ENCODE assay signal across 8 cellular contexts in the genomic region with DNA sequence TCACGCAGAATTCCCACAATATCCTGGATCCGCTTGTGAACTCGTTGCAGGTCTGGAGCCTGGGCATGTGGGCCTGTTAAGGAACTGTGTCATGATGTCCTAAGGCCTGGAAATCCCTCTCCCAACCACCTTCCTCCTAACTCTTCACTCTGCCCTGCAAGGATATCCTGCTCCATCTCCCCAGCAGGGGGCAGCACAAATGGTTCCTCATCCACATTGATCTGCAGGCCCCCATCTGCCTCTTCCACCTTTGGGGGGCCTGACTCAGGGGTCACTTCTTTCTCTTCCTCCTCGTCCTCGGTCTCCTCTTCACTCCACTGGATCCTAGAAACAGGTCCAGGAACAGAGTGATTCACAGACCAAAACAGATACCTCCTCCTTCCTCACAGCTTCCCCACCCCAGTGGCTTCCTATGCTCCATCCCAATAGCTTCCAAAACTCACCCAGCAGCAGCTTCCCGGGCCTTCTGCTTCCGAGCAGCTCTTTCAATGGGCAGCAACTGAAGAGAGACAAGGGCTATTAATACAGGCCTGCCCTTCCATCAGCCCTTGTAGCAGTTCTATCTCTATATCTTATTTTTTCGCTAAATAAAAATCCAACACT. TPM values are rescaled to one million over a fixed set of nuclear protein-coding genes. Genes with fewer than 3 reads are reported as not detected.
DNase-seq lines count a peak whose midpoint lies in the region; ATAC-seq and TF ChIP-seq lines count a peak whose summit lies in the region.

No MANE protein-coding gene starts in this region.

- H3K27ac ChIP-seq in DND-41 (ENCODE audit: low read length) (no peak overlapping the region), WERI-Rb-1 (no peak overlapping the region), brain microvascular endothelial cell (no peak overlapping the region), right lobe of liver (no peak overlapping the region)

- H3K36me3 ChIP-seq in DND-41 (ENCODE audit: insufficient read depth, low read length), result peaks cover 77% of the 10 kb centered on the region
- H3K36me3 ChIP-seq in WERI-Rb-1, result peaks cover 78% of the 10 kb centered on the region
- peaks cover 63% of the 10 kb centered on the region for H3K36me3 ChIP-seq in brain microvascular endothelial cell (replicated peaks)
- H3K36me3 ChIP-seq in right lobe of liver, result peaks cover 0 to 69% (median 23%) of the 10 kb centered on the region in 4 donors

- ATAC-seq in DND-41 (ENCODE audit: insufficient read depth, low read depth), result peak; percentile 52
- peak; percentile 21 to 39 (median 24) for ATAC-seq in right lobe of liver
- ATAC-seq in stimulated activated effector memory CD8-positive, alpha-beta T cell treated with anti-CD3 and anti-CD28 coated beads, Interleukin-12 subunit alpha, Interleukin-12 subunit beta, amount 100 ng/mL, for 72 hours, result no peak
- ATAC-seq in GM18505 (IDR thresholded peaks at IDR 0.05; ENCODE audit: unreplicated experiment), result no peak

- H3K27me3 ChIP-seq in DND-41 (ENCODE audit: insufficient read depth, low read length, poor library complexity) (no peaks in the 10 kb centered on the region), WERI-Rb-1 (ENCODE audit: insufficient read depth, low read depth, severe bottlenecking) (no peaks in the 10 kb centered on the region), brain microvascular endothelial cell (replicated peaks) (no peaks in the 10 kb centered on the region), right lobe of liver (no peaks in the 10 kb centered on the region)

- H2AFZ ChIP-seq in DND-41 (ENCODE audit: low read depth, low read length), result no peak overlapping the region

- H3K9me3 ChIP-seq in DND-41 (ENCODE audit: insufficient read depth, low read length, severe bottlenecking) (no peaks in the 10 kb centered on the region), WERI-Rb-1 (ENCODE audit: severe bottlenecking) (no peaks in the 10 kb centered on the region), right lobe of liver (no peaks in the 10 kb centered on the region)

- peaks cover 21% of the 10 kb centered on the region for H4K20me1 ChIP-seq in DND-41 (ENCODE audit: insufficient read depth, low read length)

- no peaks in the 10 kb centered on the region for H3K9me3 Mint-ChIP-seq in stimulated activated effector memory CD8-positive, alpha-beta T cell treated with anti-CD3 and anti-CD28 coated beads, Interleukin-12 subunit alpha, Interleukin-12 subunit beta, amount 100 ng/mL, for 72 hours

- peaks cover 100% of the 10 kb centered on the region for H3K36me3 Mint-ChIP-seq in stimulated activated effector memory CD8-positive, alpha-beta T cell treated with anti-CD3 and anti-CD28 coated beads, Interleukin-12 subunit alpha, Interleukin-12 subunit beta, amount 100 ng/mL, for 72 hours

- in situ Hi-C loops in brain microvascular endothelial cell (cut with HindIII; ENCODE audit: low pct_ligation_motif_present, low sequenced_read_pairs), result no loop called here

- no peak overlapping the region for H3K4me3 ChIP-seq in DND-41 (ENCODE audit: low read depth in 1 of 2, low read length in 2 of 2)
- no peak overlapping the region for H3K4me3 ChIP-seq in WERI-Rb-1 (ENCODE audit: low read depth, low read length)
- H3K4me3 ChIP-seq in brain microvascular endothelial cell (ENCODE audit: low read depth, low read length), result no peak overlapping the region
- no peak overlapping the region for H3K4me3 ChIP-seq in right lobe of liver

- DNase-seq in DND-41, result peak; percentile 69
- peak; percentile 24 to 26 for DNase-seq in Kasumi-1 (lab: John Stamatoyannopoulos, UW)
- DNase-seq in WERI-Rb-1, result peak; percentile 67
- DNase-seq in brain microvascular endothelial cell, result no peak
- DNase-seq in right lobe of liver, result no peak
- DNase-seq in stimulated activated effector memory CD8-positive, alpha-beta T cell treated with anti-CD3 and anti-CD28 coated beads, Interleukin-12 subunit alpha, Interleukin-12 subunit beta, amount 100 ng/mL, for 72 hours (ENCODE audit: low spot score in 2 of 2), result peak; percentile 57 to 82
- DNase-seq in NCI-H187 treated with DMSO at 0.1 percent for 48 hours (lab: John Stamatoyannopoulos, UW), result no peak

- H3K27ac Mint-ChIP-seq in stimulated activated effector memory CD8-positive, alpha-beta T cell treated with anti-CD3 and anti-CD28 coated beads, Interleukin-12 subunit alpha, Interleukin-12 subunit beta, amount 100 ng/mL, for 72 hours, result no peak overlapping the region

- peak; percentile 95 for TF ChIP-seq CTCF in DND-41 (IDR thresholded peaks at IDR 0.05; ENCODE audit: borderline replicate concordance, extremely low read depth, low read length, poor library complexity, severe bottlenecking)
- TF ChIP-seq CTCF in WERI-Rb-1 (IDR thresholded peaks at IDR 0.05; ENCODE audit: low read depth, low read length), result peak; percentile 81
- TF ChIP-seq CTCF in brain microvascular endothelial cell (IDR thresholded peaks at IDR 0.05; ENCODE audit: low read depth, low read length, missing control alignments), result peak; percentile 90
- TF ChIP-seq CTCF in right lobe of liver (IDR thresholded peaks at IDR 0.05), result peak; percentile 40 to 75 (median 70)

- no peak overlapping the region for H3K4me2 ChIP-seq in DND-41 (ENCODE audit: insufficient read depth, low read length)

- TF ChIP-seq POLR2A in right lobe of liver (IDR thresholded peaks at IDR 0.05) (no peak), GM18505 (IDR thresholded peaks at IDR 0.05; ENCODE audit: borderline replicate concordance, extremely low read depth, insufficient read depth, insufficient read length) (no peak)

- H3K4me1 Mint-ChIP-seq in stimulated activated effector memory CD8-positive, alpha-beta T cell treated with anti-CD3 and anti-CD28 coated beads, Interleukin-12 subunit alpha, Interleukin-12 subunit beta, amount 100 ng/mL, for 72 hours, result peaks cover 49% of the 10 kb centered on the region

- 59% methylated on average over 5 of the region's 8 CpGs for WGBS in right lobe of liver (ENCODE audit: insufficient coverage, low coverage, low lambda C conversion rate, missing lambda C conversion rate)

- H3K79me2 ChIP-seq in DND-41 (ENCODE audit: insufficient read depth, low read length), result peaks cover 47% of the 10 kb centered on the region

- intact Hi-C loops in right lobe of liver (cut with DNase I), result no loop called here

- H3K4me3 Mint-ChIP-seq in stimulated activated effector memory CD8-positive, alpha-beta T cell treated with anti-CD3 and anti-CD28 coated beads, Interleukin-12 subunit alpha, Interleukin-12 subunit beta, amount 100 ng/mL, for 72 hours, result no peak overlapping the region

- peaks cover 24% of the 10 kb centered on the region for H3K4me1 ChIP-seq in DND-41 (ENCODE audit: insufficient read depth, low read length)
- peaks cover 0 to 10% (median 0%) of the 10 kb centered on the region in 4 donors for H3K4me1 ChIP-seq in right lobe of liver

- H3K9ac ChIP-seq in DND-41 (ENCODE audit: low read depth, low read length), result no peak overlapping the region

RNA-seq across cellular contexts. Expression of a gene that starts 4.5 kb away (rescaled TPM):
- 10 to 100 TPM; 12.6 to 20.1 (median 18.5) TPM for total RNA-seq in right lobe of liver

RNA-seq across cellular contexts. Expression of a gene that starts 7.7 kb away (rescaled TPM):
- total RNA-seq in right lobe of liver, result 1 to 10 TPM; 5.5 to 9.3 (median 7.4) TPM

RNA-seq across cellular contexts. Expression of a gene that starts 29.2 kb away (rescaled TPM):
- 1,000 to 10,000 TPM in 4 of 6 experiments, 100 to 1,000 TPM in 2; 788 to 3,247 (median 1,580) TPM for total RNA-seq in right lobe of liver

RNA-seq across cellular contexts. Expression of a gene that starts 43.6 kb away (rescaled TPM):
- total RNA-seq in right lobe of liver, result 100 to 1,000 TPM in 1 of 6 experiments, 10 to 100 TPM in 5; 66.7 to 102 (median 82.3) TPM

Comparison
In these comparisons a context has a peak if more than half of its experiments do, and no peak if none do; other contexts are left out.
1. ATAC-seq: peak in DND-41 (single experiment) and right lobe of liver (4 of 4); none in stimulated activated effector memory CD8-positive, alpha-beta T cell treated with anti-CD3 and anti-CD28 coated beads, Interleukin-12 subunit alpha, Interleukin-12 subunit beta, amount 100 ng/mL, for 72 hours (single experiment) and GM18505 (single experiment).
2. DNase-seq: peak in DND-41 (single experiment), Kasumi-1 (2 of 2), WERI-Rb-1 (single experiment) and stimulated activated effector memory CD8-positive, alpha-beta T cell treated with anti-CD3 and anti-CD28 coated beads, Interleukin-12 subunit alpha, Interleukin-12 subunit beta, amount 100 ng/mL, for 72 hours (2 of 2); none in brain microvascular endothelial cell (single experiment), right lobe of liver (0 of 3) and NCI-H187 treated with DMSO at 0.1 percent for 48 hours (single experiment).
3. Peak in every context shown above with its lines, with median percentiles within 50 percentile points of each other: CTCF ChIP-seq.